In genomic region chr1:86712088-86712860, GRCh38 we compare ENCODE assay signal across 22 cellular contexts.
"Had no signal": no experiment of that assay in that cellular context is flagged by ENCODE, and none has a peak within 500 bp of the region (broad histone marks: within the 10 kb centered on the region; RNA-seq: fewer than 3 reads in every experiment).

No MANE protein-coding gene starts in this region.

- FAIRE-seq: keratinocyte had no signal

- H3K9me3 Mint-ChIP-seq: activated naive CD4-positive, alpha-beta T cell treated with anti-CD3 and anti-CD28 coated beads for 36 hours; activated T-helper 17 cell treated with anti-CD3 and anti-CD28 coated beads, Interleukin-2, amount 50 U/mL, for 72 hours; dendritic cell treated with granulocyte-macrophage colony-stimulating factor and Interleukin-4, amounts not matched to agents 40 ng/mL and 50 ng/mL, for 4 days; memory B cell; stimulated activated naive CD8-positive, alpha-beta T cell treated with anti-CD3 and anti-CD28 coated beads, Interleukin-15, Interleukin-2, amounts not matched to agents 100 ng/mL and 50 ng/mL, for 24 hours; T-cell; type B pancreatic cell had no signal

- H3K27me3 ChIP-seq: adrenal gland, body of pancreas had no signal

- DNase-seq: activated CD4-positive, alpha-beta T cell treated with anti-CD3 and anti-CD28 coated beads for 1 hour; activated CD4-positive, alpha-beta T cell treated with anti-CD3 and anti-CD28 coated beads, Interleukin-2, amount 50 U/mL, for 48 hours; activated naive CD4-positive, alpha-beta T cell treated with anti-CD3 and anti-CD28 coated beads for 36 hours; adrenal gland; body of pancreas; effector memory CD4-positive, alpha-beta T cell; foreskin melanocyte; mucosa of descending colon; naive thymus-derived CD4-positive, alpha-beta T cell; posterior cingulate gyrus; right cardiac atrium; T-cell; T-helper 9 cell had no signal

- H3K27me3 Mint-ChIP-seq: activated T-helper 17 cell treated with anti-CD3 and anti-CD28 coated beads, Interleukin-2, amount 50 U/mL, for 72 hours; dendritic cell treated with granulocyte-macrophage colony-stimulating factor and Interleukin-4, amounts not matched to agents 40 ng/mL and 50 ng/mL, for 4 days; memory B cell; naive thymus-derived CD4-positive, alpha-beta T cell; stimulated activated naive CD8-positive, alpha-beta T cell treated with anti-CD3 and anti-CD28 coated beads, Interleukin-15, Interleukin-2, amounts not matched to agents 100 ng/mL and 50 ng/mL, for 24 hours; T-cell; type B pancreatic cell had no signal

- H3K27ac ChIP-seq: adrenal gland, body of pancreas, skin epidermis, VCaP had no signal

- H3K4me3 ChIP-seq: adrenal gland, body of pancreas, mucosa of descending colon, skin epidermis had no signal

- H3K9me3 ChIP-seq: adrenal gland, body of pancreas, mucosa of descending colon had no signal

- H3K27ac Mint-ChIP-seq: activated naive CD4-positive, alpha-beta T cell treated with anti-CD3 and anti-CD28 coated beads for 36 hours; activated T-helper 17 cell treated with anti-CD3 and anti-CD28 coated beads, Interleukin-2, amount 50 U/mL, for 72 hours; dendritic cell treated with granulocyte-macrophage colony-stimulating factor and Interleukin-4, amounts not matched to agents 40 ng/mL and 50 ng/mL, for 4 days; memory B cell; stimulated activated naive CD8-positive, alpha-beta T cell treated with anti-CD3 and anti-CD28 coated beads, Interleukin-15, Interleukin-2, amounts not matched to agents 100 ng/mL and 50 ng/mL, for 24 hours; T-cell; type B pancreatic cell had no signal

- ATAC-seq: activated T-helper 17 cell treated with anti-CD3 and anti-CD28 coated beads, Interleukin-2, amount 50 U/mL, for 72 hours; body of pancreas; left lobe of liver; mucosa of descending colon; naive thymus-derived CD4-positive, alpha-beta T cell; right cardiac atrium; T-cell had no signal

- H3K4me3 Mint-ChIP-seq: activated naive CD4-positive, alpha-beta T cell treated with anti-CD3 and anti-CD28 coated beads for 36 hours; activated T-helper 17 cell treated with anti-CD3 and anti-CD28 coated beads, Interleukin-2, amount 50 U/mL, for 72 hours; dendritic cell treated with granulocyte-macrophage colony-stimulating factor and Interleukin-4, amounts not matched to agents 40 ng/mL and 50 ng/mL, for 4 days; memory B cell; naive thymus-derived CD4-positive, alpha-beta T cell; stimulated activated naive CD8-positive, alpha-beta T cell treated with anti-CD3 and anti-CD28 coated beads, Interleukin-15, Interleukin-2, amounts not matched to agents 100 ng/mL and 50 ng/mL, for 24 hours; T-cell; type B pancreatic cell had no signal
